ENCODE assay signal across 28 cellular contexts in the genomic region with DNA sequence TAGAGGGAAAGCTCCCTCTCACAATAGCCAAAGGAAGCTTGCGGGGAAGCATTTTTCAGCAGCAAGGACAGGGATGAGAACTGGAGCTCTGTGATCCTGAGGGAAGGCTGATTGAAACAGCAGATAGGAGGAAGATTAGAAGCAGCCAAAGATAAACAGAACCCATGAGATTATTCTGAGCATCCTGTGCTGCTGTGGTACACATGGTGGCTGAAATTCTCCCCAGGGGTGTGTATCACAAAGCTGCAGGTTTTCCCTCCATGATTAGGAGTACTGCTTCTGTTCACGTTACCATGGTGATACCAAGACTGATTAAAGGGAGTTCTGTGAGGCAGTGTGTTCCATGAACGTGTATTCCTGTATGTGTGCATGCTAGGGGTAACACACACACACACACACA. TPM values are rescaled to one million over a fixed set of nuclear protein-coding genes. Genes with fewer than 3 reads are reported as not detected.
DNase-seq lines count a peak whose midpoint lies in the region; ATAC-seq and TF ChIP-seq lines count a peak whose summit lies in the region.
"Had no signal": no experiment of that assay in that cellular context is flagged by ENCODE, and none has a peak within 500 bp of the region (broad histone marks: within the 10 kb centered on the region; RNA-seq: fewer than 3 reads in every experiment).

No MANE protein-coding gene starts in this region.

- H3K27me3 Mint-ChIP-seq in brain (peaks cover 6% of the 10 kb centered on the region), neural progenitor cell (ENCODE audit: insufficient read depth, low read depth) (peaks cover 4% of the 10 kb centered on the region)

- no peaks in the 10 kb centered on the region for H3K36me3 Mint-ChIP-seq in brain
- H3K36me3 Mint-ChIP-seq in neural progenitor cell: no peaks in the 10 kb centered on the region
- H3K36me3 Mint-ChIP-seq in activated naive CD4-positive, alpha-beta T cell treated with anti-CD3 and anti-CD28 coated beads, Interleukin-2, amount 50 U/mL, for 72 hours: no peaks in the 10 kb centered on the region
- H3K36me3 Mint-ChIP-seq: mesothelial cell of epicardium, naive B cell, T-cell, WTC11 had no signal

- no peaks in the 10 kb centered on the region for H4K20me1 ChIP-seq in neural progenitor cell (ENCODE audit: low read depth)

- H3K36me3 ChIP-seq in neural progenitor cell (no peaks in the 10 kb centered on the region), stomach (no peaks in the 10 kb centered on the region)
- H3K36me3 ChIP-seq: esophagus squamous epithelium, heart left ventricle, sigmoid colon, SJCRH30, tibial nerve had no signal

- H3K4me3 Mint-ChIP-seq in brain (peak overlapping the region in 1 of 5 experiments; percentile 19), neural progenitor cell (no peak overlapping the region)
- H3K4me3 Mint-ChIP-seq: activated naive CD8-positive, alpha-beta T cell treated with anti-CD3 and anti-CD28 coated beads, Interleukin-2, amount 50 U/mL, for 24 hours; GM23338; mesothelial cell of epicardium; T-cell; WTC11 had no signal

- H3K4me1 ChIP-seq in neural progenitor cell (peaks cover 29% of the 10 kb centered on the region), stomach (no peaks in the 10 kb centered on the region)
- H3K4me1 ChIP-seq: esophagus squamous epithelium, SJCRH30 had no signal

- H3K9me3 Mint-ChIP-seq in brain (peaks cover 0 to 3% (median 0%) of the 10 kb centered on the region in 5 experiments), neural progenitor cell (no peaks in the 10 kb centered on the region)
- H3K9me3 Mint-ChIP-seq in activated naive CD4-positive, alpha-beta T cell treated with anti-CD3 and anti-CD28 coated beads, Interleukin-2, amount 50 U/mL, for 72 hours: no peaks in the 10 kb centered on the region
- H3K9me3 Mint-ChIP-seq: activated naive CD8-positive, alpha-beta T cell treated with anti-CD3 and anti-CD28 coated beads, Interleukin-2, amount 50 U/mL, for 24 hours; GM23338; mesothelial cell of epicardium; WTC11 had no signal

- no peak for ATAC-seq in activated naive CD4-positive, alpha-beta T cell treated with anti-CD3 and anti-CD28 coated beads, Interleukin-2, amount 50 U/mL, for 72 hours
- ATAC-seq: activated naive CD8-positive, alpha-beta T cell treated with anti-CD3 and anti-CD28 coated beads, Interleukin-2, amount 50 U/mL, for 24 hours; foreskin keratinocyte; GM23338; heart left ventricle; psoas muscle; T-cell; WTC11 had no signal

- no peaks in the 10 kb centered on the region for H3K27me3 ChIP-seq in neural progenitor cell
- H3K27me3 ChIP-seq in stomach: no peaks in the 10 kb centered on the region
- H3K27me3 ChIP-seq: esophagus squamous epithelium, foreskin keratinocyte, heart left ventricle, sigmoid colon, SJCRH30, tibial nerve had no signal

- H3K4me3 ChIP-seq in neural progenitor cell (no peak overlapping the region), stomach (no peak overlapping the region)
- H3K4me3 ChIP-seq: esophagus squamous epithelium, GM23338, heart left ventricle, psoas muscle, sigmoid colon, SJCRH30, tibial nerve had no signal

- no peak overlapping the region for H2AFZ ChIP-seq in neural progenitor cell (replicated peaks)
- H2AFZ ChIP-seq: GM23338 had no signal

- H3K4me2 ChIP-seq in neural progenitor cell: peak overlapping the region; percentile 24
- H3K4me2 ChIP-seq: GM23338 had no signal

- H3K27ac ChIP-seq in neural progenitor cell (no peak overlapping the region), stomach (no peak overlapping the region)
- H3K27ac ChIP-seq: esophagus squamous epithelium, foreskin keratinocyte, heart left ventricle, psoas muscle, sigmoid colon, SJCRH30, tibial nerve had no signal

- H3K9me3 ChIP-seq in neural progenitor cell (ENCODE audit: low read depth) (no peaks in the 10 kb centered on the region), stomach (no peaks in the 10 kb centered on the region)
- H3K9me3 ChIP-seq: esophagus squamous epithelium, heart left ventricle, psoas muscle, sigmoid colon, SJCRH30, tibial nerve had no signal

- H3K4me1 Mint-ChIP-seq in brain (peaks cover 65% of the 10 kb centered on the region), neural progenitor cell (peaks cover 34% of the 10 kb centered on the region)

- TF ChIP-seq EP300 in stomach (IDR thresholded peaks at IDR 0.05): no peak

- DNase-seq in NCI-H146 (lab: John Stamatoyannopoulos, UW) (peak; percentile 30), NCI-H748 treated with DMSO at 0.1 percent for 48 hours (lab: John Stamatoyannopoulos, UW) (peak; percentile 18), neural progenitor cell (ENCODE audit: low spot score) (no peak), stomach (no peak), pons (ENCODE audit: low spot score) (no peak)
- DNase-seq in activated naive CD4-positive, alpha-beta T cell treated with anti-CD3 and anti-CD28 coated beads, Interleukin-2, amount 50 U/mL, for 72 hours (ENCODE audit: low spot score in 2 of 2): no peak
- DNase-seq: activated CD4-positive, alpha-beta T cell treated with anti-CD3 and anti-CD28 coated beads, Interleukin-2, amount 50 U/mL, for 1 hour; activated naive CD8-positive, alpha-beta T cell treated with anti-CD3 and anti-CD28 coated beads, Interleukin-2, amount 50 U/mL, for 24 hours; activated T-cell treated with anti-CD3 and anti-CD28 coated beads, Interleukin-2, amount 50 U/mL, for 48 hours; dermis blood vessel endothelial cell; esophagus squamous epithelium; foreskin keratinocyte; heart left ventricle; kidney; naive B cell; NCI-H1436 treated with DMSO at 0.1 percent for 48 hours; NCI-H510A treated with DMSO at 0.1 percent for 48 hours; psoas muscle; sigmoid colon; SJCRH30; stimulated activated CD4-positive, alpha-beta T cell treated with anti-CD3 and anti-CD28 coated beads, Interleukin-12 subunit alpha, Interleukin-12 subunit beta, amount 100 ng/mL, for 4 hours; stimulated activated CD4-positive, alpha-beta T cell treated with anti-CD3 and anti-CD28 coated beads, Interleukin-2, amount 100 ng/mL, for 48 hours; T-cell had no signal

- intact Hi-C loops in stomach (cut with DNase I; ENCODE audit: low total_unique reads): no loop called here

- peaks cover 15% of the 10 kb centered on the region for H3F3A ChIP-seq in neural progenitor cell (ENCODE audit: low read depth)

- TF ChIP-seq CTCF in brain (conservative IDR thresholded peaks at IDR 0.05) (no peak), neural progenitor cell (IDR thresholded peaks at IDR 0.05) (no peak), stomach (IDR thresholded peaks at IDR 0.05) (no peak)

- H3K9ac ChIP-seq in neural progenitor cell: no peak overlapping the region

- TF ChIP-seq POLR2A in stomach (IDR thresholded peaks at IDR 0.05): no peak

- H3K79me2 ChIP-seq in neural progenitor cell (ENCODE audit: low read depth): no peaks in the 10 kb centered on the region

- 47 to 67% (median 56%) methylated on average over 3 of the region's 3 CpGs for WGBS in stomach, 5 donors

- H3K27ac Mint-ChIP-seq in brain (peak overlapping the region in 4 of 5 experiments; percentile 43 to 94 (median 89)), neural progenitor cell (peak overlapping the region; percentile 51)
- no peak overlapping the region for H3K27ac Mint-ChIP-seq in activated naive CD4-positive, alpha-beta T cell treated with anti-CD3 and anti-CD28 coated beads, Interleukin-2, amount 50 U/mL, for 72 hours
- H3K27ac Mint-ChIP-seq: activated naive CD8-positive, alpha-beta T cell treated with anti-CD3 and anti-CD28 coated beads, Interleukin-2, amount 50 U/mL, for 24 hours; GM23338; mesothelial cell of epicardium; naive B cell; T-cell; WTC11 had no signal

RNA-seq across cellular contexts. Expression of a gene that starts 30.3 kb away (rescaled TPM):
- polyA plus RNA-seq in brain (ENCODE audit: insufficient read depth, low read depth, low replicate concordance) (39.4 TPM), stomach (10 to 100 TPM; 53.4 to 66.9 (median 53.6) TPM)
- total RNA-seq in neural progenitor cell (ENCODE audit: low replicate concordance) (103 and 141 TPM in 2 replicates), stomach (10 to 100 TPM; 15.8 to 98.5 (median 57.4) TPM)
- total RNA-seq in activated naive CD4-positive, alpha-beta T cell treated with anti-CD3 and anti-CD28 coated beads, Interleukin-2, amount 50 U/mL, for 72 hours: 100 to 1,000 TPM in 1 of 2 donors, 10 to 100 TPM in 1; 87.1 to 166 TPM

Comparison
In these comparisons a context has a peak if more than half of its experiments do, and no peak if none do; other contexts are left out.
1. DNase-seq: peak in NCI-H146 (single experiment) and NCI-H748 treated with DMSO at 0.1 percent for 48 hours (single experiment); none in neural progenitor cell (single experiment), activated naive CD4-positive, alpha-beta T cell treated with anti-CD3 and anti-CD28 coated beads, Interleukin-2, amount 50 U/mL, for 72 hours (0 of 2), stomach (single experiment) and pons (single experiment).
2. H3K27ac Mint-ChIP-seq: peak in brain (4 of 5) and neural progenitor cell (single experiment); none in activated naive CD4-positive, alpha-beta T cell treated with anti-CD3 and anti-CD28 coated beads, Interleukin-2, amount 50 U/mL, for 72 hours (0 of 2).